Comparison of ENCODE assay signal across 10 cellular contexts in the genomic region with DNA sequence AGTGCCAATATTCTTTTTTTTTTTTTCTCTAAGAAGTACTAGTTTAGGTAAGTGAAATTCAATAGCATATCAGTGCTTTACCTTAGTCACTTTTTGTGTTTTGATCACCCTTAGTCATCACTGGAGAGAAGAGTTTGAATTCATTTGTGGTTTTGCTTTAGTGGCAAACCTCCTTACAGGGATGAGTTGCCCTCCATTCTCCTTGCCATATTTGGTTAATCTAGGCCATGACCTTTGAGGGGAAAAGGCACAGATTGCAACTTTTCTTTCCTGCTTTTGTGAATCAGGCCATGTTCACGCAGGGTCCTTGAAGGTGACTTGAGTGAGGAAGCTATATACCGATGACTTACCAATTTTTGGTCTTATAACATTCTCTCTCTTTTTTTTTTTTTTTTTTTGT. TPM values are rescaled to one million over a fixed set of nuclear protein-coding genes. Genes with fewer than 3 reads are reported as not detected.
DNase-seq lines count a peak whose midpoint lies in the region; ATAC-seq lines count a peak whose summit lies in the region.
"Had no signal": no experiment of that assay in that cellular context is flagged by ENCODE, and none has a peak within 500 bp of the region (broad histone marks: within the 10 kb centered on the region; RNA-seq: fewer than 3 reads in every experiment).

No MANE protein-coding gene starts in this region.

- no peaks in the 10 kb centered on the region for H3K9me3 Mint-ChIP-seq in activated naive CD8-positive, alpha-beta T cell treated with anti-CD3 and anti-CD28 coated beads, Interleukin-2, amount 10 ng/mL, durations not matched to agents 7 days and 5 days
- no peaks in the 10 kb centered on the region for H3K9me3 Mint-ChIP-seq in stimulated activated memory B cell treated with anti-CD40 and anti-IgM and Interleukin-4, amounts not matched to agents 10 μg/mL and 1 μg/mL and 100 μg/mL, for 72 hours
- H3K9me3 Mint-ChIP-seq: H9 had no signal

- POLR2A ChIA-PET in activated naive CD8-positive, alpha-beta T cell treated with anti-CD3 and anti-CD28 coated beads, Interleukin-2, amount 10 ng/mL, durations not matched to agents 7 days and 5 days (lab: Charles Lee), result interaction anchor here (0.7 kb wide), 1 partner anchor 48 kb away, joined by 3 read pairs; no protein-coding TSS in a partner anchor

- H3K4me3 ChIP-seq in Jurkat, Clone E6-1 (ENCODE audit: low read length), result no peak overlapping the region

- no peak overlapping the region for H3K27ac Mint-ChIP-seq in activated naive CD8-positive, alpha-beta T cell treated with anti-CD3 and anti-CD28 coated beads, Interleukin-2, amount 10 ng/mL, durations not matched to agents 7 days and 5 days
- peak overlapping the region; percentile 35 for H3K27ac Mint-ChIP-seq in stimulated activated memory B cell treated with anti-CD40 and anti-IgM and Interleukin-4, amounts not matched to agents 10 μg/mL and 1 μg/mL and 100 μg/mL, for 72 hours
- H3K27ac Mint-ChIP-seq: H9 had no signal

- DNase-seq in activated T-cell treated with anti-CD3 and anti-CD28 coated beads for 48 hours (ENCODE audit: low read depth) (peak; percentile 19), activated T-cell treated with anti-CD3 and anti-CD28 coated beads for 4 hours (no peak), DMS153 (lab: John Stamatoyannopoulos, UW) (no peak), NCI-H774 (lab: John Stamatoyannopoulos, UW) (no peak), pons (ENCODE audit: low spot score) (no peak)
- peak; percentile 38 for DNase-seq in Jurkat, Clone E6-1 (ENCODE audit: low read depth, low spot score)
- no peak for DNase-seq in activated naive CD8-positive, alpha-beta T cell treated with anti-CD3 and anti-CD28 coated beads, Interleukin-2, amount 10 ng/mL, durations not matched to agents 7 days and 5 days
- DNase-seq: BE2C, H9 had no signal

- peak; percentile 88 for ATAC-seq in activated naive CD8-positive, alpha-beta T cell treated with anti-CD3 and anti-CD28 coated beads, Interleukin-2, amount 10 ng/mL, durations not matched to agents 7 days and 5 days (ENCODE audit: low read depth)
- ATAC-seq in stimulated activated memory B cell treated with anti-CD40 and anti-IgM and Interleukin-4, amounts not matched to agents 10 μg/mL and 1 μg/mL and 100 μg/mL, for 72 hours, result no peak

- H3K4me1 Mint-ChIP-seq in activated naive CD8-positive, alpha-beta T cell treated with anti-CD3 and anti-CD28 coated beads, Interleukin-2, amount 10 ng/mL, durations not matched to agents 7 days and 5 days, result peaks cover 11% of the 10 kb centered on the region
- H3K4me1 Mint-ChIP-seq in stimulated activated memory B cell treated with anti-CD40 and anti-IgM and Interleukin-4, amounts not matched to agents 10 μg/mL and 1 μg/mL and 100 μg/mL, for 72 hours, result no peaks in the 10 kb centered on the region
- H3K4me1 Mint-ChIP-seq: H9 had no signal

- H3K4me3 Mint-ChIP-seq in activated naive CD8-positive, alpha-beta T cell treated with anti-CD3 and anti-CD28 coated beads, Interleukin-2, amount 10 ng/mL, durations not matched to agents 7 days and 5 days, result no peak overlapping the region
- no peak overlapping the region for H3K4me3 Mint-ChIP-seq in stimulated activated memory B cell treated with anti-CD40 and anti-IgM and Interleukin-4, amounts not matched to agents 10 μg/mL and 1 μg/mL and 100 μg/mL, for 72 hours
- H3K4me3 Mint-ChIP-seq: H9 had no signal

- peaks cover 10% of the 10 kb centered on the region for H3K36me3 Mint-ChIP-seq in activated naive CD8-positive, alpha-beta T cell treated with anti-CD3 and anti-CD28 coated beads, Interleukin-2, amount 10 ng/mL, durations not matched to agents 7 days and 5 days
- peaks cover 27% of the 10 kb centered on the region for H3K36me3 Mint-ChIP-seq in stimulated activated memory B cell treated with anti-CD40 and anti-IgM and Interleukin-4, amounts not matched to agents 10 μg/mL and 1 μg/mL and 100 μg/mL, for 72 hours

- H3K27me3 Mint-ChIP-seq in activated naive CD8-positive, alpha-beta T cell treated with anti-CD3 and anti-CD28 coated beads, Interleukin-2, amount 10 ng/mL, durations not matched to agents 7 days and 5 days, result no peaks in the 10 kb centered on the region
- no peaks in the 10 kb centered on the region for H3K27me3 Mint-ChIP-seq in stimulated activated memory B cell treated with anti-CD40 and anti-IgM and Interleukin-4, amounts not matched to agents 10 μg/mL and 1 μg/mL and 100 μg/mL, for 72 hours

RNA-seq across cellular contexts. Expression of a gene that starts 34.4 kb away (rescaled TPM):
- 23.1 TPM for polyA plus RNA-seq in Jurkat, Clone E6-1 (2012; ENCODE audit: insufficient read depth, insufficient read length)
- total RNA-seq in activated naive CD8-positive, alpha-beta T cell treated with anti-CD3 and anti-CD28 coated beads, Interleukin-2, amount 10 ng/mL, durations not matched to agents 7 days and 5 days, result 10 to 100 TPM; 28.9 to 29.4 TPM

RNA-seq across cellular contexts. Expression of a gene that starts 36.3 kb away (rescaled TPM):
- 17.7 TPM for polyA plus RNA-seq in Jurkat, Clone E6-1 (2012; ENCODE audit: insufficient read depth, insufficient read length)
- 1 to 10 TPM; 1.8 to 2.4 TPM for total RNA-seq in activated naive CD8-positive, alpha-beta T cell treated with anti-CD3 and anti-CD28 coated beads, Interleukin-2, amount 10 ng/mL, durations not matched to agents 7 days and 5 days

Comparison
In these comparisons a context has a peak if more than half of its experiments do, and no peak if none do; other contexts are left out.
1. DNase-seq: peak in activated T-cell treated with anti-CD3 and anti-CD28 coated beads for 48 hours (single experiment) and Jurkat, Clone E6-1 (single experiment); none in activated T-cell treated with anti-CD3 and anti-CD28 coated beads for 4 hours (single experiment), activated naive CD8-positive, alpha-beta T cell treated with anti-CD3 and anti-CD28 coated beads, Interleukin-2, amount 10 ng/mL, durations not matched to agents 7 days and 5 days (single experiment), DMS153 (single experiment), NCI-H774 (single experiment) and pons (single experiment).